Comparison of ENCODE assay signal across 8 cellular contexts in genomic region chr17:16589097-16589969, GRCh38. TPM values are rescaled to one million over a fixed set of nuclear protein-coding genes. Genes with fewer than 3 reads are reported as not detected.
DNase-seq lines count a peak whose midpoint lies in the region; ATAC-seq and TF ChIP-seq lines count a peak whose summit lies in the region.

No MANE protein-coding gene starts in this region.

- peaks cover 15% of the 10 kb centered on the region for H3K4me1 Mint-ChIP-seq in neural crest cell
- peaks cover 5% of the 10 kb centered on the region for H3K4me1 Mint-ChIP-seq in stimulated activated naive CD8-positive, alpha-beta T cell treated with anti-CD3 and anti-CD28 coated beads, Interleukin-15, amount 100 ng/mL, for 72 hours

- peak; percentile 80 for ATAC-seq in foreskin keratinocyte
- peak; percentile 90 for ATAC-seq in stimulated activated naive CD8-positive, alpha-beta T cell treated with anti-CD3 and anti-CD28 coated beads, Interleukin-15, amount 100 ng/mL, for 72 hours

- H3K36me3 Mint-ChIP-seq in neural crest cell (ENCODE audit: low read depth), result peaks cover 2% of the 10 kb centered on the region

- peak overlapping the region; percentile 81 for H3K27ac Mint-ChIP-seq in neural crest cell (ENCODE audit: unreplicated experiment)
- no peak overlapping the region for H3K27ac Mint-ChIP-seq in stimulated activated naive CD8-positive, alpha-beta T cell treated with anti-CD3 and anti-CD28 coated beads, Interleukin-15, amount 100 ng/mL, for 72 hours

- peak overlapping the region; percentile 85 for H3K4me3 Mint-ChIP-seq in neural crest cell
- H3K4me3 Mint-ChIP-seq in stimulated activated naive CD8-positive, alpha-beta T cell treated with anti-CD3 and anti-CD28 coated beads, Interleukin-15, amount 100 ng/mL, for 72 hours, result peak overlapping the region; percentile 66 to 82

- no peaks in the 10 kb centered on the region for H3K36me3 ChIP-seq in MG63

- H3K4me3 ChIP-seq in MG63, result peak overlapping the region; percentile 56

- H3K9me3 ChIP-seq in MG63, result no peaks in the 10 kb centered on the region

- no peak overlapping the region for H3K27ac ChIP-seq in foreskin keratinocyte

- TF ChIP-seq CTCF in foreskin keratinocyte (conservative IDR thresholded peaks at IDR 0.05) (peak; percentile 98), neural crest cell (conservative IDR thresholded peaks at IDR 0.05) (peak; percentile 99)

- H3K9me3 Mint-ChIP-seq in neural crest cell, result peaks cover 6% of the 10 kb centered on the region
- no peaks in the 10 kb centered on the region for H3K9me3 Mint-ChIP-seq in stimulated activated naive CD8-positive, alpha-beta T cell treated with anti-CD3 and anti-CD28 coated beads, Interleukin-15, amount 100 ng/mL, for 72 hours

- peaks cover 36% of the 10 kb centered on the region for H3K27me3 Mint-ChIP-seq in neural crest cell (ENCODE audit: low read depth)
- peaks cover 60% of the 10 kb centered on the region for H3K27me3 Mint-ChIP-seq in stimulated activated naive CD8-positive, alpha-beta T cell treated with anti-CD3 and anti-CD28 coated beads, Interleukin-15, amount 100 ng/mL, for 72 hours

- DNase-seq in DMS114 treated with DMSO at 0.1 percent for 48 hours (lab: John Stamatoyannopoulos, UW; ENCODE audit: unreplicated experiment) (peak; percentile 58), H4 (ENCODE audit: low spot score) (peak; percentile 79), MG63 (peak; percentile 74), SHP77 treated with DMSO at 0.1 percent for 48 hours (lab: John Stamatoyannopoulos, UW) (peak; percentile 99), activated gamma-delta T cell treated with Interleukin-2 at 50 U/mL for 16 hours (peak; percentile 92), foreskin keratinocyte (peak; percentile 38 to 59), neural crest cell (ENCODE audit: low read depth, low spot score) (peak; percentile 97)
- peak; percentile 92 to 93 for DNase-seq in stimulated activated naive CD8-positive, alpha-beta T cell treated with anti-CD3 and anti-CD28 coated beads, Interleukin-15, amount 100 ng/mL, for 72 hours

- no peaks in the 10 kb centered on the region for H3K27me3 ChIP-seq in MG63
- H3K27me3 ChIP-seq in foreskin keratinocyte, result peaks cover 3% of the 10 kb centered on the region

- no peaks in the 10 kb centered on the region for H3K4me1 ChIP-seq in foreskin keratinocyte

RNA-seq across cellular contexts. Expression of gene ZNF287, which starts 20.3 kb away (rescaled TPM):
- 9.0 and 9.9 TPM in 2 replicates for total RNA-seq in H4 (2014; rRNA removed; shearing (Covaris generic))
- 2.2 and 21.7 TPM in 2 replicates for total RNA-seq in MG63 (2014; rRNA removed; shearing (Covaris generic); ENCODE audit: low replicate concordance)
- total RNA-seq in foreskin keratinocyte (6.1 and 7.0 TPM in 2 replicates), neural crest cell (15.6 and 16.6 TPM in 2 replicates)
- polyA plus RNA-seq in foreskin keratinocyte, result 9.1 and 10.3 TPM in 2 replicates

Comparison
In these comparisons a context has a peak if more than half of its experiments do, and no peak if none do; other contexts are left out.
1. DNase-seq: peak in every context shown above with its lines; median percentile 99 in SHP77 treated with DMSO at 0.1 percent for 48 hours; 97 in neural crest cell; 92 in stimulated activated naive CD8-positive, alpha-beta T cell treated with anti-CD3 and anti-CD28 coated beads, Interleukin-15, amount 100 ng/mL, for 72 hours; 92 in activated gamma-delta T cell treated with Interleukin-2 at 50 U/mL for 16 hours; 79 in H4; 74 in MG63; 58 in DMS114 treated with DMSO at 0.1 percent for 48 hours; 48 in foreskin keratinocyte.